ENCODE assay signal across 1 cellular context in the genomic region with DNA sequence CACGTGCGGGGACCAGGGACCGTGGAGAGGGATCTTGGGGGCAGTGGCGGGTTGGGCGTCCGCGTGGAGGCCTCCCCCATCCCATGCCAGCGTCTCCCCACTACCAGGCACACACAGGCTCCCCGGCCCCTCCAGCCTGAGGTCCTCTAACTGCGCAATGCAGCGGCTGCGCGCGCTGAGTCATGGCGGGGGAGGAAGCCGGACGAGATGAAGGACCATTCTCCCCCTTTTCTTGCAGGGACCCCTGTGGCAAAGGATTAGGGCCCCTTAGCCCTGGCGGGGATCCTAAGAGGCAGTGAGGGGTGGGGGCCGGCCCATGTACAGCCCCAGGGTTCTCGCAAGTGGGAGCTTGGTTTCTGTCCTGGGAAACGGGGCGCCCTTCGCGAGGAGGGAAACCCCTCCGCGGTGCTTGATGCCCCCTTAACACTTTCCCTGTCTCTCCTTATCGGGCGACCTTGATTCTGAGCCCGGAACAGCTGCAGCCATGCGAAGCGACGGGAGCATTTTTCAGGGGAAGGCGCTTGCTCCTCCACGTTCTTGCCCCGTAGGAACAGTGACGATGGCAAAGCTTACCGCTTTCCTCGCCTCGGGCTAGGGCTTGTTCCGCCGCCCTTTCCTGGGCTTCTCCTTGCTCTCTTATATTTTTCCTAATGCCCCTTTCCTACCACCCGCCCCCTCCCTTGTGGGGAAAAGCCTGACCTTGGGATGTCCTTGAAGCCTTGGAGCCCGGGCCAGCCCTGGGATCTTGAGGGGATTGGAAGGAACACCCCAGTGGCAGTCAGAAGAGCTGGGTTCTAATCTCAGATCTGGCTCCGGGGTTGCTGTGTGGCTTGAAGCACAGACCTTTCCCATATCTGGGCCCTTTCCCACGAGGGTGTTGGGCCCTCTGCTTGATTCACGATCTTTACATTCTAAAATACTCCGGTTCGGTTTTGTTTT.
TF ChIP-seq lines count a peak whose summit lies in the region.

No MANE protein-coding gene starts in this region.

TF ChIP-seq in HepG2, 621 proteins besides CTCF, POLR2A, EP300 and RAD21 (continued from another document and continues in another):
- 0 out of 2 replicates have a peak, but pooled peaks have one; percentile 3 for TF ChIP-seq ZNF3 (CRISPR knock-in tag; IDR thresholded peaks at IDR 0.05)
- TF ChIP-seq ZNF598 (CRISPR knock-in tag; IDR thresholded peaks at IDR 0.05; ENCODE audit: borderline replicate concordance) = no peak; the same call in 1 of the 2 replicates
- TF ChIP-seq, protein P1, sequence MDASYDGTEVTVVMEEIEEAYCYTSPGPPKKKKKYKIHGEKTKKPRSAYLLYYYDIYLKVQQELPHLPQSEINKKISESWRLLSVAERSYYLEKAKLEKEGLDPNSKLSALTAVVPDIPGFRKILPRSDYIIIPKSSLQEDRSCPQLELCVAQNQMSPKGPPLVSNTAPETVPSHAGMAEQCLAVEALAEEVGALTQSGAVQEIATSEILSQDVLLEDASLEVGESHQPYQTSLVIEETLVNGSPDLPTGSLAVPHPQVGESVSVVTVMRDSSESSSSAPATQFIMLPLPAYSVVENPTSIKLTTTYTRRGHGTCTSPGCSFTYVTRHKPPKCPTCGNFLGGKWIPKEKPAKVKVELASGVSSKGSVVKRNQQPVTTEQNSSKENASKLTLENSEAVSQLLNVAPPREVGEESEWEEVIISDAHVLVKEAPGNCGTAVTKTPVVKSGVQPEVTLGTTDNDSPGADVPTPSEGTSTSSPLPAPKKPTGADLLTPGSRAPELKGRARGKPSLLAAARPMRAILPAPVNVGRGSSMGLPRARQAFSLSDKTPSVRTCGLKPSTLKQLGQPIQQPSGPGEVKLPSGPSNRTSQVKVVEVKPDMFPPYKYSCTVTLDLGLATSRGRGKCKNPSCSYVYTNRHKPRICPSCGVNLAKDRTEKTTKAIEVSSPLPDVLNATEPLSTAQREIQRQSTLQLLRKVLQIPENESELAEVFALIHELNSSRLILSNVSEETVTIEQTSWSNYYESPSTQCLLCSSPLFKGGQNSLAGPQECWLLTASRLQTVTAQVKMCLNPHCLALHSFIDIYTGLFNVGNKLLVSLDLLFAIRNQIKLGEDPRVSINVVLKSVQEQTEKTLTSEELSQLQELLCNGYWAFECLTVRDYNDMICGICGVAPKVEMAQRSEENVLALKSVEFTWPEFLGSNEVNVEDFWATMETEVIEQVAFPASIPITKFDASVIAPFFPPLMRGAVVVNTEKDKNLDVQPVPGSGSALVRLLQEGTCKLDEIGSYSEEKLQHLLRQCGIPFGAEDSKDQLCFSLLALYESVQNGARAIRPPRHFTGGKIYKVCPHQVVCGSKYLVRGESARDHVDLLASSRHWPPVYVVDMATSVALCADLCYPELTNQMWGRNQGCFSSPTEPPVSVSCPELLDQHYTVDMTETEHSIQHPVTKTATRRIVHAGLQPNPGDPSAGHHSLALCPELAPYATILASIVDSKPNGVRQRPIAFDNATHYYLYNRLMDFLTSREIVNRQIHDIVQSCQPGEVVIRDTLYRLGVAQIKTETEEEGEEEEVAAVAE (CRISPR knock-in tag; IDR thresholded peaks at IDR 0.05; ENCODE audit: borderline replicate concordance) = no peak; the same call in 1 of the 2 replicates
- no peak for TF ChIP-seq CC2D1A (CRISPR knock-in tag; IDR thresholded peaks at IDR 0.05)
- TF ChIP-seq, protein P2, sequence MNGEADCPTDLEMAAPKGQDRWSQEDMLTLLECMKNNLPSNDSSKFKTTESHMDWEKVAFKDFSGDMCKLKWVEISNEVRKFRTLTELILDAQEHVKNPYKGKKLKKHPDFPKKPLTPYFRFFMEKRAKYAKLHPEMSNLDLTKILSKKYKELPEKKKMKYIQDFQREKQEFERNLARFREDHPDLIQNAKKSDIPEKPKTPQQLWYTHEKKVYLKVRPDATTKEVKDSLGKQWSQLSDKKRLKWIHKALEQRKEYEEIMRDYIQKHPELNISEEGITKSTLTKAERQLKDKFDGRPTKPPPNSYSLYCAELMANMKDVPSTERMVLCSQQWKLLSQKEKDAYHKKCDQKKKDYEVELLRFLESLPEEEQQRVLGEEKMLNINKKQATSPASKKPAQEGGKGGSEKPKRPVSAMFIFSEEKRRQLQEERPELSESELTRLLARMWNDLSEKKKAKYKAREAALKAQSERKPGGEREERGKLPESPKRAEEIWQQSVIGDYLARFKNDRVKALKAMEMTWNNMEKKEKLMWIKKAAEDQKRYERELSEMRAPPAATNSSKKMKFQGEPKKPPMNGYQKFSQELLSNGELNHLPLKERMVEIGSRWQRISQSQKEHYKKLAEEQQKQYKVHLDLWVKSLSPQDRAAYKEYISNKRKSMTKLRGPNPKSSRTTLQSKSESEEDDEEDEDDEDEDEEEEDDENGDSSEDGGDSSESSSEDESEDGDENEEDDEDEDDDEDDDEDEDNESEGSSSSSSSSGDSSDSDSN (CRISPR knock-in tag; IDR thresholded peaks at IDR 0.05) = no peak
- TF ChIP-seq SIX1 (CRISPR knock-in tag; IDR thresholded peaks at IDR 0.05; ENCODE audit: borderline replicate concordance) = peak; percentile 20; the same call in 1 of the 2 replicates
- TF ChIP-seq, protein P3, sequence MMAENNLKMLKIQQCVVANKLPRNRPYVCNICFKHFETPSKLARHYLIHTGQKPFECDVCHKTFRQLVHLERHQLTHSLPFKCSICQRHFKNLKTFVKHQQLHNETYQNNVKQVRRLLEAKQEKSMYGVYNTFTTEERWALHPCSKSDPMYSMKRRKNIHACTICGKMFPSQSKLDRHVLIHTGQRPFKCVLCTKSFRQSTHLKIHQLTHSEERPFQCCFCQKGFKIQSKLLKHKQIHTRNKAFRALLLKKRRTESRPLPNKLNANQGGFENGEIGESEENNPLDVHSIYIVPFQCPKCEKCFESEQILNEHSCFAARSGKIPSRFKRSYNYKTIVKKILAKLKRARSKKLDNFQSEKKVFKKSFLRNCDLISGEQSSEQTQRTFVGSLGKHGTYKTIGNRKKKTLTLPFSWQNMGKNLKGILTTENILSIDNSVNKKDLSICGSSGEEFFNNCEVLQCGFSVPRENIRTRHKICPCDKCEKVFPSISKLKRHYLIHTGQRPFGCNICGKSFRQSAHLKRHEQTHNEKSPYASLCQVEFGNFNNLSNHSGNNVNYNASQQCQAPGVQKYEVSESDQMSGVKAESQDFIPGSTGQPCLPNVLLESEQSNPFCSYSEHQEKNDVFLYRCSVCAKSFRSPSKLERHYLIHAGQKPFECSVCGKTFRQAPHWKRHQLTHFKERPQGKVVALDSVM (CRISPR knock-in tag; IDR thresholded peaks at IDR 0.05) = no peak
- TF ChIP-seq, protein P4, sequence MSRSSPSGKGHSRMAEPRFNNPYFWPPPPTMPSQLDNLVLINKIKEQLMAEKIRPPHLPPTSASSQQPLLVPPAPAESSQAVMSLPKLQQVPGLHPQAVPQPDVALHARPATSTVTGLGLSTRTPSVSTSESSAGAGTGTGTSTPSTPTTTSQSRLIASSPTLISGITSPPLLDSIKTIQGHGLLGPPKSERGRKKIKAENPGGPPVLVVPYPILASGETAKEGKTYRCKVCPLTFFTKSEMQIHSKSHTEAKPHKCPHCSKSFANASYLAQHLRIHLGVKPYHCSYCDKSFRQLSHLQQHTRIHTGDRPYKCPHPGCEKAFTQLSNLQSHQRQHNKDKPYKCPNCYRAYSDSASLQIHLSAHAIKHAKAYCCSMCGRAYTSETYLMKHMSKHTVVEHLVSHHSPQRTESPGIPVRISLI (CRISPR knock-in tag; IDR thresholded peaks at IDR 0.05; ENCODE audit: borderline replicate concordance) = no peak
- no peak for TF ChIP-seq HNF4A (CRISPR knock-in tag; IDR thresholded peaks at IDR 0.05)
- no peak for TF ChIP-seq RARG (CRISPR knock-in tag; IDR thresholded peaks at IDR 0.05; ENCODE audit: low read depth)
- TF ChIP-seq TBP (CRISPR knock-in tag; IDR thresholded peaks at IDR 0.05) = no peak
- no peak for TF ChIP-seq ZNF674 (CRISPR knock-in tag; IDR thresholded peaks at IDR 0.05; ENCODE audit: low read depth)
- no peak for TF ChIP-seq TCF12 (IDR thresholded peaks at IDR 0.05)
- no peak for TF ChIP-seq TCF12 (CRISPR knock-in tag; IDR thresholded peaks at IDR 0.05)
- TF ChIP-seq, protein P5, sequence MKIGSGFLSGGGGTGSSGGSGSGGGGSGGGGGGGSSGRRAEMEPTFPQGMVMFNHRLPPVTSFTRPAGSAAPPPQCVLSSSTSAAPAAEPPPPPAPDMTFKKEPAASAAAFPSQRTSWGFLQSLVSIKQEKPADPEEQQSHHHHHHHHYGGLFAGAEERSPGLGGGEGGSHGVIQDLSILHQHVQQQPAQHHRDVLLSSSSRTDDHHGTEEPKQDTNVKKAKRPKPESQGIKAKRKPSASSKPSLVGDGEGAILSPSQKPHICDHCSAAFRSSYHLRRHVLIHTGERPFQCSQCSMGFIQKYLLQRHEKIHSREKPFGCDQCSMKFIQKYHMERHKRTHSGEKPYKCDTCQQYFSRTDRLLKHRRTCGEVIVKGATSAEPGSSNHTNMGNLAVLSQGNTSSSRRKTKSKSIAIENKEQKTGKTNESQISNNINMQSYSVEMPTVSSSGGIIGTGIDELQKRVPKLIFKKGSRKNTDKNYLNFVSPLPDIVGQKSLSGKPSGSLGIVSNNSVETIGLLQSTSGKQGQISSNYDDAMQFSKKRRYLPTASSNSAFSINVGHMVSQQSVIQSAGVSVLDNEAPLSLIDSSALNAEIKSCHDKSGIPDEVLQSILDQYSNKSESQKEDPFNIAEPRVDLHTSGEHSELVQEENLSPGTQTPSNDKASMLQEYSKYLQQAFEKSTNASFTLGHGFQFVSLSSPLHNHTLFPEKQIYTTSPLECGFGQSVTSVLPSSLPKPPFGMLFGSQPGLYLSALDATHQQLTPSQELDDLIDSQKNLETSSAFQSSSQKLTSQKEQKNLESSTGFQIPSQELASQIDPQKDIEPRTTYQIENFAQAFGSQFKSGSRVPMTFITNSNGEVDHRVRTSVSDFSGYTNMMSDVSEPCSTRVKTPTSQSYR (CRISPR knock-in tag; IDR thresholded peaks at IDR 0.05; ENCODE audit: borderline replicate concordance) = no peak
- TF ChIP-seq, protein P6, sequence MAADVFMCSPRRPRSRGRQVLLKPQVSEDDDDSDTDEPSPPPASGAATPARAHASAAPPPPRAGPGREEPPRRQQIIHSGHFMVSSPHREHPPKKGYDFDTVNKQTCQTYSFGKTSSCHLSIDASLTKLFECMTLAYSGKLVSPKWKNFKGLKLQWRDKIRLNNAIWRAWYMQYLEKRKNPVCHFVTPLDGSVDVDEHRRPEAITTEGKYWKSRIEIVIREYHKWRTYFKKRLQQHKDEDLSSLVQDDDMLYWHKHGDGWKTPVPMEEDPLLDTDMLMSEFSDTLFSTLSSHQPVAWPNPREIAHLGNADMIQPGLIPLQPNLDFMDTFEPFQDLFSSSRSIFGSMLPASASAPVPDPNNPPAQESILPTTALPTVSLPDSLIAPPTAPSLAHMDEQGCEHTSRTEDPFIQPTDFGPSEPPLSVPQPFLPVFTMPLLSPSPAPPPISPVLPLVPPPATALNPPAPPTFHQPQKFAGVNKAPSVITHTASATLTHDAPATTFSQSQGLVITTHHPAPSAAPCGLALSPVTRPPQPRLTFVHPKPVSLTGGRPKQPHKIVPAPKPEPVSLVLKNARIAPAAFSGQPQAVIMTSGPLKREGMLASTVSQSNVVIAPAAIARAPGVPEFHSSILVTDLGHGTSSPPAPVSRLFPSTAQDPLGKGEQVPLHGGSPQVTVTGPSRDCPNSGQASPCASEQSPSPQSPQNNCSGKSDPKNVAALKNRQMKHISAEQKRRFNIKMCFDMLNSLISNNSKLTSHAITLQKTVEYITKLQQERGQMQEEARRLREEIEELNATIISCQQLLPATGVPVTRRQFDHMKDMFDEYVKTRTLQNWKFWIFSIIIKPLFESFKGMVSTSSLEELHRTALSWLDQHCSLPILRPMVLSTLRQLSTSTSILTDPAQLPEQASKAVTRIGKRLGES (CRISPR knock-in tag; IDR thresholded peaks at IDR 0.05; ENCODE audit: borderline replicate concordance) = no peak
- no peak for TF ChIP-seq HNRNPUL1 (IDR thresholded peaks at IDR 0.05; ENCODE audit: low read depth, low read length)
- TF ChIP-seq ZBTB3 (CRISPR knock-in tag; IDR thresholded peaks at IDR 0.05; ENCODE audit: borderline replicate concordance, low read depth) = no peak
- TF ChIP-seq ZBTB20 (CRISPR knock-in tag; IDR thresholded peaks at IDR 0.05; ENCODE audit: borderline replicate concordance, low read depth) = no peak
- TF ChIP-seq ZNF33B (CRISPR knock-in tag; IDR thresholded peaks at IDR 0.05) = peak; percentile 19; the same call in 1 of the 2 replicates
- TF ChIP-seq NCOR1 (IDR thresholded peaks at IDR 0.05; ENCODE audit: borderline replicate concordance, low read length) = no peak
- TF ChIP-seq, protein P7, sequence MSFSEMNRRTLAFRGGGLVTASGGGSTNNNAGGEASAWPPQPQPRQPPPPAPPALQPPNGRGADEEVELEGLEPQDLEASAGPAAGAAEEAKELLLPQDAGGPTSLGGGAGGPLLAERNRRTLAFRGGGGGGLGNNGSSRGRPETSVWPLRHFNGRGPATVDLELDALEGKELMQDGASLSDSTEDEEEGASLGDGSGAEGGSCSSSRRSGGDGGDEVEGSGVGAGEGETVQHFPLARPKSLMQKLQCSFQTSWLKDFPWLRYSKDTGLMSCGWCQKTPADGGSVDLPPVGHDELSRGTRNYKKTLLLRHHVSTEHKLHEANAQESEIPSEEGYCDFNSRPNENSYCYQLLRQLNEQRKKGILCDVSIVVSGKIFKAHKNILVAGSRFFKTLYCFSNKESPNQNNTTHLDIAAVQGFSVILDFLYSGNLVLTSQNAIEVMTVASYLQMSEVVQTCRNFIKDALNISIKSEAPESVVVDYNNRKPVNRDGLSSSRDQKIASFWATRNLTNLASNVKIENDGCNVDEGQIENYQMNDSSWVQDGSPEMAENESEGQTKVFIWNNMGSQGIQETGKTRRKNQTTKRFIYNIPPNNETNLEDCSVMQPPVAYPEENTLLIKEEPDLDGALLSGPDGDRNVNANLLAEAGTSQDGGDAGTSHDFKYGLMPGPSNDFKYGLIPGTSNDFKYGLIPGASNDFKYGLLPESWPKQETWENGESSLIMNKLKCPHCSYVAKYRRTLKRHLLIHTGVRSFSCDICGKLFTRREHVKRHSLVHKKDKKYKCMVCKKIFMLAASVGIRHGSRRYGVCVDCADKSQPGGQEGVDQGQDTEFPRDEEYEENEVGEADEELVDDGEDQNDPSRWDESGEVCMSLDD (CRISPR knock-in tag; IDR thresholded peaks at IDR 0.05; ENCODE audit: borderline replicate concordance) = no peak
- TF ChIP-seq HMGA1 (CRISPR knock-in tag; conservative IDR thresholded peaks at IDR 0.05) = no peak
- TF ChIP-seq ZBTB21 (CRISPR knock-in tag; IDR thresholded peaks at IDR 0.05) = no peak
- TF ChIP-seq MYNN (CRISPR knock-in tag; IDR thresholded peaks at IDR 0.05; ENCODE audit: low read depth) = no peak
- no peak for TF ChIP-seq ZNF883 (CRISPR knock-in tag; IDR thresholded peaks at IDR 0.05; ENCODE audit: not compliant biosample characterization)
- no peak for TF ChIP-seq ZMYM3 (CRISPR knock-in tag; IDR thresholded peaks at IDR 0.05)
- no peak for TF ChIP-seq ZNF557 (CRISPR knock-in tag; IDR thresholded peaks at IDR 0.05)
- no peak for TF ChIP-seq ZNF788 (CRISPR knock-in tag; IDR thresholded peaks at IDR 0.05; ENCODE audit: borderline replicate concordance)
- TF ChIP-seq ZNF546 (CRISPR knock-in tag; conservative IDR thresholded peaks at IDR 0.05) = no peak
- no peak for TF ChIP-seq GABPB1 (CRISPR knock-in tag; IDR thresholded peaks at IDR 0.05)
- TF ChIP-seq SOX5 (CRISPR knock-in tag; IDR thresholded peaks at IDR 0.05; ENCODE audit: borderline replicate concordance) = no peak
- 0 out of 2 replicates have a peak, but pooled peaks have one; percentile 42 for TF ChIP-seq JUND (CRISPR knock-in tag; IDR thresholded peaks at IDR 0.05)
- TF ChIP-seq ZSCAN30 (CRISPR knock-in tag; IDR thresholded peaks at IDR 0.05) = no peak; the same call in 1 of the 2 replicates
- TF ChIP-seq ZNF747 (CRISPR knock-in tag; IDR thresholded peaks at IDR 0.05; ENCODE audit: borderline replicate concordance) = no peak
- no peak for TF ChIP-seq ZNF567 (CRISPR knock-in tag; IDR thresholded peaks at IDR 0.05; ENCODE audit: borderline replicate concordance)
- TF ChIP-seq SRSF4 (IDR thresholded peaks at IDR 0.05; ENCODE audit: low read depth, low read length, poor library complexity, severe bottlenecking) = no peak
- TF ChIP-seq ZNF775 (CRISPR knock-in tag; IDR thresholded peaks at IDR 0.05; ENCODE audit: borderline replicate concordance) = no peak
- no peak for TF ChIP-seq ONECUT2 (CRISPR knock-in tag; IDR thresholded peaks at IDR 0.05)
